12 cellular contexts compared by ENCODE assay signal in the genomic region with DNA sequence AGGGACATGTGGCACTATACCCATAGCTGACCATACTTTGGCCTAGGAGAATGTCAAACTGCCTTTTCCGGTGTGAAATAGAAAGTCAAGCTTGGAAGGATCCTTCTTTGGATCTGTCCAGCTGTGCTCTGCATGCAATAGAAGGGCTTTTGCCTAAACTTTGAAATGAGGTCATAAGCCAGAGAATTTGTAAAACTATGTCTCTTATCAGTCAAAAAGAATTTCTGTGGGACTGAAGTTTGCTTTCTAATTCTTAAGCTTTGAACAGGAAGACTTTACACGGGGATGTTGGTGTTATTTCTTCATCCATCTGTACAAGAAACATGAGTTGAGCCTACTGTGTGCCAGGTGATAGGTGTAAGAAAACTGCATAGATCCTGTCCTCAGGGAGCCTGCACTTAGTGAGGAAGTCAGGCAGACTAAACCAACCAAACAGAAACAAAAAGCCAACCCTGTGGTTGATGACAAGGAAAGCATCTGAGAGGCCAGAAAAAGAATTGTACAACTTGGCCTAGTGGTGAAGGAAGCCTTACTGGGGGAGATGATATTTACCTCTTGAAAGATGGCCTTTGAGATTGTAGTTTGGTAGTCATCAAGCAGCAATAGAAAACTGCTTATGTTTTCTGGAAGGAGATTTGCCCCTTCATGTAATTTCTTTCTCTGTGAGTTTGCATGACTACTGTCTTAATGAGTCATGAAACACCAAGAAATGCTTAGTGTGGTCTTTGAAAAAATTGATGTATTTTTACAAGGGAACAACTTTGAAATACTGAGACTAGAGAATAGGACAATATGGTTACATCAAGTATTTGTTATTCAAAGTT. TPM values are rescaled to one million over a fixed set of nuclear protein-coding genes. Genes with fewer than 3 reads are reported as not detected.
DNase-seq lines count a peak whose midpoint lies in the region; ATAC-seq and TF ChIP-seq lines count a peak whose summit lies in the region.
"Had no signal": no experiment of that assay in that cellular context is flagged by ENCODE, and none has a peak within 500 bp of the region (broad histone marks: within the 10 kb centered on the region; RNA-seq: fewer than 3 reads in every experiment).

No MANE protein-coding gene starts in this region.

- no peaks in the 10 kb centered on the region for H3K36me3 ChIP-seq in vagina
- H3K36me3 ChIP-seq: WERI-Rb-1 had no signal

- no peak for DNase-seq in activated T-cell treated with anti-CD3 and anti-CD28 coated beads, Interleukin-2, amount 50 U/mL, for 4 hours
- no peak for DNase-seq in activated T-cell treated with anti-CD3 and anti-CD28 coated beads, Interleukin-2, amount 50 U/mL, for 24 hours
- DNase-seq in cardiac fibroblast (ENCODE audit: low read depth in 2 of 2) (peak; percentile 76 to 83), kidney glomerular epithelial cell (lab: John Stamatoyannopoulos, UW) (peak; percentile 68), vagina (ENCODE audit: extremely low spot score in 2 of 2) (peak in 1 of 2 donors; percentile 72), ureter (ENCODE audit: low spot score) (no peak), NCI-H774 (lab: John Stamatoyannopoulos, UW) (no peak), activated gamma-delta T cell treated with Interleukin-2 at 50 U/mL for 16 hours (no peak)
- DNase-seq: activated effector memory CD4-positive, alpha-beta T cell treated with anti-CD3 and anti-CD28 coated beads, Interleukin-2, amount 50 U/mL, for 16 hours; left colon; NCI-H1694 treated with DMSO at 0.1 percent for 48 hours; WERI-Rb-1 had no signal

- no peaks in the 10 kb centered on the region for H3K36me3 Mint-ChIP-seq in activated T-cell treated with anti-CD3 and anti-CD28 coated beads, Interleukin-2, amount 50 U/mL, for 4 hours (ENCODE audit: insufficient read depth)
- H3K36me3 Mint-ChIP-seq in activated T-cell treated with anti-CD3 and anti-CD28 coated beads, Interleukin-2, amount 50 U/mL, for 24 hours (ENCODE audit: low read depth): no peaks in the 10 kb centered on the region

- peaks cover 43% of the 10 kb centered on the region for H3K4me1 ChIP-seq in vagina

- peak overlapping the region; percentile 5 for H3K27ac ChIP-seq in vagina
- H3K27ac ChIP-seq: WERI-Rb-1 had no signal

- ATAC-seq in activated T-cell treated with anti-CD3 and anti-CD28 coated beads, Interleukin-2, amount 50 U/mL, for 4 hours: peak; percentile 61 to 65
- ATAC-seq: left colon had no signal

- no peak for TF ChIP-seq POLR2A in vagina (IDR thresholded peaks at IDR 0.05)

- H3K4me3 Mint-ChIP-seq in activated T-cell treated with anti-CD3 and anti-CD28 coated beads, Interleukin-2, amount 50 U/mL, for 4 hours: no peak overlapping the region
- H3K4me3 Mint-ChIP-seq in activated T-cell treated with anti-CD3 and anti-CD28 coated beads, Interleukin-2, amount 50 U/mL, for 24 hours: no peak overlapping the region

- no peaks in the 10 kb centered on the region for H3K9me3 ChIP-seq in vagina

- peaks cover 20% of the 10 kb centered on the region for H3K27me3 Mint-ChIP-seq in activated T-cell treated with anti-CD3 and anti-CD28 coated beads, Interleukin-2, amount 50 U/mL, for 4 hours (ENCODE audit: low read depth)
- H3K27me3 Mint-ChIP-seq in activated T-cell treated with anti-CD3 and anti-CD28 coated beads, Interleukin-2, amount 50 U/mL, for 24 hours: peaks cover 53% of the 10 kb centered on the region

- no peak overlapping the region for H3K4me3 ChIP-seq in cardiac fibroblast (replicated peaks in 1 of 2; ENCODE audit: low read depth in 2 of 2, low read length in 2 of 2)
- no peak overlapping the region for H3K4me3 ChIP-seq in vagina

- no peaks in the 10 kb centered on the region for H3K27me3 ChIP-seq in vagina

- TF ChIP-seq CTCF in cardiac fibroblast (IDR thresholded peaks at IDR 0.05; ENCODE audit: low read depth, low read length): no peak
- no peak for TF ChIP-seq CTCF in vagina (IDR thresholded peaks at IDR 0.05)

- intact Hi-C loops in vagina (cut with DNase I): no loop called here

- H3K9me3 Mint-ChIP-seq in activated T-cell treated with anti-CD3 and anti-CD28 coated beads, Interleukin-2, amount 50 U/mL, for 4 hours: no peaks in the 10 kb centered on the region
- no peaks in the 10 kb centered on the region for H3K9me3 Mint-ChIP-seq in activated T-cell treated with anti-CD3 and anti-CD28 coated beads, Interleukin-2, amount 50 U/mL, for 24 hours

- H3K4me1 Mint-ChIP-seq in activated T-cell treated with anti-CD3 and anti-CD28 coated beads, Interleukin-2, amount 50 U/mL, for 4 hours (ENCODE audit: low read depth): no peaks in the 10 kb centered on the region
- peaks cover 10% of the 10 kb centered on the region for H3K4me1 Mint-ChIP-seq in activated T-cell treated with anti-CD3 and anti-CD28 coated beads, Interleukin-2, amount 50 U/mL, for 24 hours (ENCODE audit: low read depth)

- no peak overlapping the region for H3K27ac Mint-ChIP-seq in activated T-cell treated with anti-CD3 and anti-CD28 coated beads, Interleukin-2, amount 50 U/mL, for 24 hours

RNA-seq across cellular contexts. Expression of a gene that starts 24.8 kb away (rescaled TPM):
- total RNA-seq in activated T-cell treated with anti-CD3 and anti-CD28 coated beads, Interleukin-2, amount 50 U/mL, for 4 hours: not detected
- total RNA-seq in vagina (16.9 TPM), ureter (17.4 TPM)

Comparison
In these comparisons a context has a peak if more than half of its experiments do, and no peak if none do; other contexts are left out.
1. DNase-seq: peak in cardiac fibroblast (2 of 2) and kidney glomerular epithelial cell (single experiment); none in activated T-cell treated with anti-CD3 and anti-CD28 coated beads, Interleukin-2, amount 50 U/mL, for 4 hours (single experiment), activated T-cell treated with anti-CD3 and anti-CD28 coated beads, Interleukin-2, amount 50 U/mL, for 24 hours (single experiment), ureter (single experiment), NCI-H774 (single experiment) and activated gamma-delta T cell treated with Interleukin-2 at 50 U/mL for 16 hours (single experiment).
2. RNA of a gene that starts 24.8 kb away (total RNA-seq): 17.4 TPM in ureter (single experiment) and 16.9 TPM in vagina (single experiment); not detected in activated T-cell treated with anti-CD3 and anti-CD28 coated beads, Interleukin-2, amount 50 U/mL, for 4 hours; every median in the first group is over 10 times any median in the second.